ENCODE assay signal across 14 cellular contexts in genomic region chr6:157562997-157563396, GRCh38.
"Had no signal": no experiment of that assay in that cellular context is flagged by ENCODE, and none has a peak within 500 bp of the region (broad histone marks: within the 10 kb centered on the region; RNA-seq: fewer than 3 reads in every experiment).

No MANE protein-coding gene starts in this region.

- FAIRE-seq: urothelium cell line had no signal

- H3K4me3 ChIP-seq: adrenal gland, ovary, testis had no signal

- DNase-seq: activated CD4-positive, alpha-beta T cell treated with anti-CD3 and anti-CD28 coated beads, Interleukin-2, amount 10 ng/mL, durations not matched to agents 7 days and 5 days; activated CD4-positive, CD25-positive, alpha-beta regulatory T cell; activated naive CD4-positive, alpha-beta T cell treated with anti-CD3 and anti-CD28 coated beads, Interleukin-2, amount 50 U/mL, for 16 hours; caudate nucleus; cortex of kidney; effector memory CD4-positive, alpha-beta T cell; glutamatergic neuron; left colon; ovary; stimulated activated CD4-positive, alpha-beta T cell treated with anti-CD3 and anti-CD28 coated beads, Interleukin-4, amount 100 ng/mL, for 1 hour; stimulated activated CD8-positive, alpha-beta memory T cell treated with anti-CD3 and anti-CD28 coated beads, Interleukin-4, amount 100 ng/mL, for 48 hours; testis had no signal

- H3K27me3 ChIP-seq: adrenal gland, ovary, testis had no signal

- H3K9me3 ChIP-seq: adrenal gland, ovary, testis had no signal

- H3K27ac ChIP-seq: adrenal gland, ovary, testis had no signal

- H3K36me3 ChIP-seq: adrenal gland, ovary had no signal

- H3K4me1 ChIP-seq: adrenal gland, testis had no signal
